ENCODE assay signal across 9 cellular contexts in genomic region chr5:117077142-117077541, GRCh38.
A peak's percentile ranks its signal among the peaks of the same experiment; 100 is the strongest.
DNase-seq lines count a peak whose midpoint lies in the region; ATAC-seq and TF ChIP-seq lines count a peak whose summit lies in the region.
"Had no signal": no experiment of that assay in that cellular context is flagged by ENCODE, and none has a peak within 500 bp of the region (broad histone marks: within the 10 kb centered on the region; RNA-seq: fewer than 3 reads in every experiment).

No MANE protein-coding gene starts in this region.

- POLR2A ChIA-PET in OCI-LY7 (lab: Charles Lee): interaction anchor here (0.5 kb wide), 1 partner anchor 271 kb away, joined by 3 read pairs; no protein-coding TSS in a partner anchor
- POLR2A ChIA-PET in T-cell (lab: Charles Lee): no interaction called here

- H3K36me3 ChIP-seq in OCI-LY7 (ENCODE audit: insufficient read depth, low read length): no peaks in the 10 kb centered on the region
- H3K36me3 ChIP-seq: SJSA1 had no signal

- CTCF ChIA-PET in OCI-LY7 (lab: Charles Lee; ENCODE audit: unreplicated experiment) (no interaction called here), T-cell (lab: Charles Lee) (no interaction called here)

- no peaks in the 10 kb centered on the region for H3K9me2 ChIP-seq in OCI-LY7 (ENCODE audit: insufficient read depth, low read length)

- no peak for ATAC-seq in T-cell (replicated peaks in 1 of 4)
- ATAC-seq in HG03442 (IDR thresholded peaks at IDR 0.05; ENCODE audit: unreplicated experiment): no peak

- H3K9me3 ChIP-seq in OCI-LY7 (ENCODE audit: low read length): no peaks in the 10 kb centered on the region
- H3K9me3 ChIP-seq: SJSA1 had no signal

- TF ChIP-seq CTCF in AG09319 (IDR thresholded peaks at IDR 0.05; ENCODE audit: low read depth, low read length) (peak; percentile 40), GM12874 (IDR thresholded peaks at IDR 0.05; ENCODE audit: insufficient read depth, low read depth, low read length) (peak; percentile 51; the same call in 1 of the 2 replicates), OCI-LY7 (conservative IDR thresholded peaks at IDR 0.05; ENCODE audit: low read length) (peak; percentile 72), fibroblast of villous mesenchyme (IDR thresholded peaks at IDR 0.05; ENCODE audit: insufficient read depth, low read depth, low read length) (peak; percentile 27)

- H3K4me1 Mint-ChIP-seq in T-cell: no peaks in the 10 kb centered on the region

- no peak overlapping the region for H3K27ac ChIP-seq in OCI-LY7 (ENCODE audit: low read depth, low read length, poor library complexity, severe bottlenecking)
- H3K27ac ChIP-seq: SJSA1 had no signal

- H3K9me3 Mint-ChIP-seq in T-cell: peaks cover 0 to 3% (median 1%) of the 10 kb centered on the region in 3 donors

- no peaks in the 10 kb centered on the region for H4K20me1 ChIP-seq in OCI-LY7 (ENCODE audit: insufficient read depth, low read length)

- H2AFZ ChIP-seq in OCI-LY7 (ENCODE audit: low read length): no peak overlapping the region

- no peaks in the 10 kb centered on the region for H3K27me3 Mint-ChIP-seq in T-cell

- H3K4me3 ChIP-seq in OCI-LY7 (ENCODE audit: low read depth, low read length, poor library complexity, severe bottlenecking): no peak overlapping the region
- no peak overlapping the region for H3K4me3 ChIP-seq in fibroblast of villous mesenchyme (ENCODE audit: low read depth, low read length)
- H3K4me3 ChIP-seq: SJSA1 had no signal

- BruUV-seq in OCI-LY7 (replicated peaks; lab: Mats Ljungman, UMichigan): no TSS peak

- H3K4me1 ChIP-seq in OCI-LY7 (ENCODE audit: insufficient read depth, low read length, poor library complexity, severe bottlenecking): no peaks in the 10 kb centered on the region
- H3K4me1 ChIP-seq: SJSA1 had no signal

- no peak overlapping the region for H3K4me2 ChIP-seq in OCI-LY7 (ENCODE audit: low read length)

- H3K36me3 Mint-ChIP-seq in T-cell: no peaks in the 10 kb centered on the region

- no peaks in the 10 kb centered on the region for H3K79me2 ChIP-seq in OCI-LY7 (ENCODE audit: insufficient read depth, low read depth, low read length)

- DNase-seq in AG09319 (ENCODE audit: extremely low read depth, low read depth) (no peak), OCI-LY7 (ENCODE audit: low spot score) (no peak), fibroblast of villous mesenchyme (ENCODE audit: low read depth) (no peak), T-cell (no peak), NCI-H146 (lab: John Stamatoyannopoulos, UW) (no peak), GOT3 (lab: John Stamatoyannopoulos, UW) (no peak)

- intact Hi-C loops in OCI-LY7 (cut with micrococcal nuclease; ENCODE audit: unreplicated experiment): no loop called here

- no peak overlapping the region for H3K4me3 Mint-ChIP-seq in T-cell

- no peak overlapping the region for H3K27ac Mint-ChIP-seq in T-cell
